In the genomic region with DNA sequence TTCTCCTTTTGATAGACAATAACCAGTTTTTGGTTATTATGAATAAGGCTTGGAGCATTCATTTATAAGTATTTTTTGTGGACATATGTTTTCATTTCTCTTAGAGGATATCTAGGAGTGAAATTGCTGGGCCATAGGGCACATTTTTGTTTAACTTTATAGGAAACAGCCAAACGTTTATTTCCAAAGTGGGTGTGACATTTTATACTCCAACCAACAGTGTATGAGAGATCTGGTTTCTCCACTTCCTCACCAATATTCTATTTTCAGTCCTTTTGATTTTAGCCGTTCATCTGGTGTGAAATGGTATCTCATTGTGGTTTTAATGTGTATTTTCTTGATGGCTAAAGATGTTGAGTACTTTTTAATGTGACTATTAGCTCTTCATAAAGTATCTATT, we compare ENCODE assay signal across 34 cellular contexts.
"Had no signal": no experiment of that assay in that cellular context is flagged by ENCODE, and none has a peak within 500 bp of the region (broad histone marks: within the 10 kb centered on the region; RNA-seq: fewer than 3 reads in every experiment).

No MANE protein-coding gene starts in this region.

- DNase-seq: Karpas-422, Kasumi-1, KG1, MG63, MM.1S, MV-4-11, NCI-H1048, NCI-H1092, NCI-H1092 treated with DMSO at 0.1 percent for 48 hours, NCI-H1105, NCI-H1105 treated with DMSO at 0.1 percent for 48 hours, NCI-H1417, NCI-H1417 treated with DMSO at 0.1 percent for 48 hours, NCI-H1436, NCI-H1436 treated with DMSO at 0.1 percent for 48 hours, NCI-H146, NCI-H1694, NCI-H1694 treated with DMSO at 0.1 percent for 48 hours, NCI-H187, NCI-H187 treated with DMSO at 0.1 percent for 48 hours, NCI-H1930, NCI-H2029, NCI-H2029 treated with DMSO at 0.1 percent for 48 hours, NCI-H2081, NCI-H2081 treated with DMSO at 0.1 percent for 48 hours, NCI-H2107, NCI-H2171, NCI-H2171 treated with DMSO at 0.1 percent for 48 hours, NCI-H2227 treated with DMSO at 0.1 percent for 48 hours, NCI-H226, NCI-H345, NCI-H446, NCI-H446 treated with DMSO at 0.1 percent for 48 hours had no signal

- H3K9me3 ChIP-seq: MG63 had no signal

- H3K27ac ChIP-seq: KMS-11 had no signal

- H3K36me3 ChIP-seq: MG63 had no signal

- H3K4me3 ChIP-seq: MG63 had no signal

- H3K27me3 ChIP-seq: MG63 had no signal
